Comparison of ENCODE assay signal across 11 cellular contexts in the genomic region with DNA sequence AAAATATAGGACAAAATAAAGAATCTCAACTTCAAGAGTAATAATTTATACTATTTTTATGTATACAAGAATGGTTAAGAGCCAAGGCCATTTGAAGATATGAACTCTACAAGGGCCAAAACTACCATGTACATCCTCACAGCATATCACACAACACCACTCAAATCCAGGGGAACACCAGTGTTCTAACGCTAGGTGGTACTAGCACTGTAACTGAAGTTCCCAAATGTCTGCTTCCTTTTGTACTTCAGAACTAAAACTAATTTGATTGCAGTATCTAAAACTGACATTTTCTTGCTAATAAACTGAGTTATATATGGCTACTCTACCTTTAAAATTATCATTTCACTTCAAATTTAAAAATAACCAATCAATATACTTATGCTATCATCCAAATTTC. TPM values are rescaled to one million over a fixed set of nuclear protein-coding genes. Genes with fewer than 3 reads are reported as not detected.
DNase-seq lines count a peak whose midpoint lies in the region; ATAC-seq and TF ChIP-seq lines count a peak whose summit lies in the region.
"Had no signal": no experiment of that assay in that cellular context is flagged by ENCODE, and none has a peak within 500 bp of the region (broad histone marks: within the 10 kb centered on the region; RNA-seq: fewer than 3 reads in every experiment).

No MANE protein-coding gene starts in this region.

- no peaks in the 10 kb centered on the region for H3K27me3 Mint-ChIP-seq in Caco-2 (ENCODE audit: insufficient read depth, unreplicated experiment)

- H4K20me1 ChIP-seq in fibroblast of lung (ENCODE audit: control insufficient read depth, extremely low read depth, insufficient read depth, low read length): no peaks in the 10 kb centered on the region

- H3K4me2 ChIP-seq in fibroblast of lung (ENCODE audit: extremely low read depth, insufficient read depth, low read length): no peak overlapping the region

- CTCF ChIA-PET in Caco-2 (lab: Charles Lee): no interaction called here

- H3K4me3 ChIP-seq in Caco-2 (ENCODE audit: low read depth, low read length) (no peak overlapping the region), fibroblast of lung (replicated peaks in 1 of 4; ENCODE audit: control extremely low read depth in 1 of 4, insufficient read depth in 1 of 4, low read depth in 3 of 4, low read length in 4 of 4) (no peak overlapping the region)

- H3K36me3 ChIP-seq in Caco-2 (ENCODE audit: control insufficient read depth, insufficient read depth, low read length): peaks cover 2% of the 10 kb centered on the region; the same call in 1 of the 2 replicates
- H3K36me3 ChIP-seq in fibroblast of lung (ENCODE audit: control insufficient read depth, insufficient read depth, low read length): no peaks in the 10 kb centered on the region

- peaks cover 36% of the 10 kb centered on the region for H3K36me3 Mint-ChIP-seq in Caco-2 (ENCODE audit: insufficient read depth, unreplicated experiment)

- H3K79me2 ChIP-seq in fibroblast of lung (ENCODE audit: control insufficient read depth, insufficient read depth, low read length): no peaks in the 10 kb centered on the region

- H3K27ac ChIP-seq in fibroblast of lung (ENCODE audit: insufficient read depth, low read length): no peak overlapping the region

- H3K4me1 ChIP-seq in Caco-2 (no peaks in the 10 kb centered on the region), fibroblast of lung (ENCODE audit: control insufficient read depth, extremely low read depth, insufficient read depth, low read length) (peaks cover 2% of the 10 kb centered on the region)

- no peak overlapping the region for H3K4me3 Mint-ChIP-seq in Caco-2 (ENCODE audit: unreplicated experiment)
- H3K4me3 Mint-ChIP-seq: T-helper 2 cell treated with Interferon-gamma antibody and Interleukin-4, amounts not matched to agents 5 μg/mL and 100 μg/mL, for 36 hours had no signal

- no peaks in the 10 kb centered on the region for H3K9me3 ChIP-seq in Caco-2
- H3K9me3 ChIP-seq in fibroblast of lung (ENCODE audit: control insufficient read depth, insufficient read depth, low read depth, low read length): no peaks in the 10 kb centered on the region

- TF ChIP-seq CTCF in Caco-2 (IDR thresholded peaks at IDR 0.05; ENCODE audit: insufficient read depth in 1 of 2, low read depth in 1 of 2, low read length in 1 of 2, severe bottlenecking in 1 of 2, unreplicated experiment in 1 of 2) (peak; percentile 20 to 42), fibroblast of lung (conservative IDR thresholded peaks at IDR 0.05 in 1 of 2, IDR thresholded peaks at IDR 0.05 in 1 of 2; ENCODE audit: low read depth in 1 of 2, low read length in 2 of 2) (peak; percentile 49 to 57)

- H3K27me3 ChIP-seq in Caco-2 (replicated peaks; ENCODE audit: control insufficient read depth, insufficient read depth, low read length): no peaks in the 10 kb centered on the region
- H3K27me3 ChIP-seq in fibroblast of lung (ENCODE audit: control insufficient read depth, insufficient read depth, low read length): no peaks in the 10 kb centered on the region

- intact Hi-C loops in Caco-2 (cut with micrococcal nuclease; ENCODE audit: unreplicated experiment): loop anchor here (2.0 kb wide), 1 partner anchor 48 kb away; a partner anchor contains a TSS

- ATAC-seq in HG03439 (IDR thresholded peaks at IDR 0.05; ENCODE audit: unreplicated experiment): no peak

- POLR2A ChIA-PET in Caco-2 (lab: Charles Lee): no interaction called here

- no peak overlapping the region for H3K9ac ChIP-seq in fibroblast of lung (ENCODE audit: insufficient read depth, low read length)

- no peak overlapping the region for H3K27ac Mint-ChIP-seq in Caco-2 (ENCODE audit: unreplicated experiment)
- H3K27ac Mint-ChIP-seq: T-helper 2 cell treated with Interferon-gamma antibody and Interleukin-4, amounts not matched to agents 5 μg/mL and 100 μg/mL, for 36 hours had no signal

- DNase-seq in Caco-2: no peak
- DNase-seq in OCI-M1 (lab: John Stamatoyannopoulos, UW): peak; percentile 68
- DNase-seq in fibroblast of lung (ENCODE audit: low read depth in 2 of 2): peak in 1 of 2 donors; percentile 64
- DNase-seq in medulla oblongata (ENCODE audit: extremely low spot score): peak; percentile 29
- DNase-seq in AG08396 (ENCODE audit: low spot score): no peak
- no peak for DNase-seq in activated effector memory CD4-positive, alpha-beta T cell treated with Interleukin-2 at 50 U/mL for 16 hours
- DNase-seq in KG1 (lab: John Stamatoyannopoulos, UW): no peak
- DNase-seq: NCI-H226; stimulated activated CD4-positive, alpha-beta T cell treated with anti-CD3 and anti-CD28 coated beads, Interleukin-2, amount 100 ng/mL, for 48 hours had no signal

- H3K9me3 Mint-ChIP-seq in Caco-2 (ENCODE audit: unreplicated experiment): no peaks in the 10 kb centered on the region
- H3K9me3 Mint-ChIP-seq: T-helper 2 cell treated with Interferon-gamma antibody and Interleukin-4, amounts not matched to agents 5 μg/mL and 100 μg/mL, for 36 hours had no signal

- no peak overlapping the region for H2AFZ ChIP-seq in fibroblast of lung (ENCODE audit: low read length)

- no TSS peak for BruUV-seq in Caco-2 (replicated peaks; lab: Mats Ljungman, UMichigan)

- no peaks in the 10 kb centered on the region for H3K4me1 Mint-ChIP-seq in Caco-2 (ENCODE audit: low read depth, unreplicated experiment)

RNA-seq across cellular contexts. Expression of a gene that starts 47.0 kb away (rescaled TPM):
- total RNA-seq in Caco-2 (2022) (39.6 and 41.1 TPM in 2 replicates), fibroblast of lung (32.1 and 39.3 TPM in 2 replicates)
- polyA plus RNA-seq in fibroblast of lung: 13.9 and 19.3 TPM in 2 replicates
- polyA plus RNA-seq in fibroblast of lung (2012): 11.5 and 12.8 TPM in 2 replicates
- 4.9 and 16.9 TPM in 2 replicates for polyA minus RNA-seq in fibroblast of lung (ENCODE audit: low replicate concordance)

Comparison
In these comparisons a context has a peak if more than half of its experiments do, and no peak if none do; other contexts are left out.
1. DNase-seq: peak in OCI-M1 (single experiment) and medulla oblongata (single experiment); none in Caco-2 (0 of 2), AG08396 (single experiment), activated effector memory CD4-positive, alpha-beta T cell treated with Interleukin-2 at 50 U/mL for 16 hours (single experiment) and KG1 (single experiment).